In genomic region chr16:86874141-86874540, GRCh38 we compare ENCODE assay signal across 8 cellular contexts.
A peak's percentile ranks its signal among the peaks of the same experiment; 100 is the strongest.
DNase-seq lines count a peak whose midpoint lies in the region; ATAC-seq and TF ChIP-seq lines count a peak whose summit lies in the region.

No MANE protein-coding gene starts in this region.

- CTCF ChIA-PET in RWPE1 (lab: Yijun Ruan, JAX): interaction anchor here (0.6 to 1.3 kb wide), 3 partner anchors 298 to 1162 kb away, joined by 3 to 5 read pairs (median 4); no protein-coding TSS in a partner anchor

- TF ChIP-seq CTCF in RWPE1 (conservative IDR thresholded peaks at IDR 0.05; ENCODE audit: low read depth): peak; percentile 32; the same call in 1 of the 2 replicates

- ATAC-seq in esophagus mucosa: peak; percentile 76
- ATAC-seq in GM19397 (IDR thresholded peaks at IDR 0.05; ENCODE audit: unreplicated experiment): no peak

- peak; percentile 65 for DNase-seq in activated CD8-positive, alpha-beta memory T cell treated with anti-CD3 and anti-CD28 coated beads for 24 hours
- DNase-seq in activated CD8-positive, alpha-beta memory T cell treated with anti-CD3 and anti-CD28 coated beads, Interleukin-2, amount 50 U/mL, for 4 hours: no peak
- DNase-seq in RWPE1 (ENCODE audit: low spot score): peak; percentile 18
- DNase-seq in stimulated activated CD4-positive, alpha-beta T cell treated with anti-CD3 and anti-CD28 coated beads, TNF-alpha, amount 100 ng/mL, for 48 hours (ENCODE audit: low read depth in 3 of 3): peak; percentile 3 to 11 (median 5)
- no peak for DNase-seq in activated gamma-delta T cell (lab: John Stamatoyannopoulos, UW)
- no peak for DNase-seq in medulla oblongata (ENCODE audit: extremely low spot score)

- H3K27ac ChIP-seq in RWPE1: no peak overlapping the region

- POLR2A ChIA-PET in RWPE1 (lab: Yijun Ruan, JAX; ENCODE audit: low non-redundant PET): no interaction called here

Comparison
In these comparisons a context has a peak if more than half of its experiments do, and no peak if none do; other contexts are left out.
1. DNase-seq: peak in activated CD8-positive, alpha-beta memory T cell treated with anti-CD3 and anti-CD28 coated beads for 24 hours (single experiment), RWPE1 (single experiment) and stimulated activated CD4-positive, alpha-beta T cell treated with anti-CD3 and anti-CD28 coated beads, TNF-alpha, amount 100 ng/mL, for 48 hours (3 of 3); none in activated CD8-positive, alpha-beta memory T cell treated with anti-CD3 and anti-CD28 coated beads, Interleukin-2, amount 50 U/mL, for 4 hours (single experiment), activated gamma-delta T cell (single experiment) and medulla oblongata (single experiment).